ENCODE assay signal across 1 cellular context in genomic region chr2:201698588-201699226, GRCh38.
TF ChIP-seq lines count a peak whose summit lies in the region.

Gene MPP4, minus strand, starts transcription at chr2:201698644. Its CDS starts 4,690 bp downstream, at chr2:201693954.

TF ChIP-seq in IMR-90, 13 proteins besides CTCF, POLR2A, EP300 and RAD21 (continued from another document):
- TF ChIP-seq RCOR1 (IDR thresholded peaks at IDR 0.05; ENCODE audit: insufficient replicate concordance, low read length) (no peak), NFE2L2 (IDR thresholded peaks at IDR 0.05; ENCODE audit: low read depth, low read length) (no peak), ELK1 (IDR thresholded peaks at IDR 0.05; ENCODE audit: borderline replicate concordance, low read depth, low read length) (no peak), SMC3 (IDR thresholded peaks at IDR 0.05; ENCODE audit: low read depth, low read length) (no peak), MAFK (IDR thresholded peaks at IDR 0.05; ENCODE audit: low read depth, low read length) (no peak), FOS (IDR thresholded peaks at IDR 0.05; ENCODE audit: low read depth, low read length) (no peak)
TF ChIP-seq in IMR-90: peak in this region for 0.
